ENCODE assay signal across 1 cellular context in the genomic region with DNA sequence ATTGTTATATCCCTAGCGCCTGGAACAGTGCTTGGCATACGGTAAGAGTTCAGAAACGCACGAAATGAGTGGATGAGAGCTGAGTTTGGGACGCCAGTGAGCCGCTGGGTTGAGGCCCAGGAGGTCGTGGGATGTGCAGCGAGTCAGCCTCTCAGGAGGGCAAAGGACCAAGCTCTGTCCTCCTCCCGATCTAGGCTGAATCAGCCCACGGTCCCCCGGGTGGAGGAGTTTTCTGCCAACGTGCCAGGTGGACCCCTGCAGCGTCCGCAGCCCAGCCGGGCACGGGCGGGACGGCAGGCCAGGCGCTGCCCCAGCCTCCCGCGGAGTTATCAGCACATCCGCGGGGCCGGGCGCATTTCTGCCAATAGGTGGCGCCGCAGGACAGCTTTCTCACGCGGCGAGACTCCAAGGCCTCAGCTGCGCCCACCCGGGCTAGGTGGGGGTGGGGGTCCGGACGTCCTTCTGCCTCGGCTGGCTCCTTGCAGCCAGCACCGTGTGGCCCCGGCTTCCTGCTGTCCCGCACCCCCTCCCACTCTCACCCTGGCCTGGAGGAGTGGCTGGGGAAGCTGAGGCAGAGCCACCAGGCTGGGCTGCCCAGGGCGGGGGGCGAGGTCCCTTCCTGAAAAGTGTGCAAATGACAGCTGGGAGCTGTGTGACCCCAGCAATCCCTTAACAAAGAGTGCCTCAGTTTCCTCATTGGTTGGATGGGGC.
TF ChIP-seq lines count a peak whose summit lies in the region.

No MANE protein-coding gene starts in this region.

TF ChIP-seq in K562, 482 proteins besides CTCF, POLR2A, EP300 and RAD21 (continues in another document):
- TF ChIP-seq DMBX1 (CRISPR knock-in tag; IDR thresholded peaks at IDR 0.05; ENCODE audit: borderline replicate concordance) (no peak), JUNB (CRISPR knock-in tag; conservative IDR thresholded peaks at IDR 0.05) (no peak), ZNF699 (CRISPR knock-in tag; IDR thresholded peaks at IDR 0.05; ENCODE audit: insufficient replicate concordance) (no peak), RAD51 (IDR thresholded peaks at IDR 0.05; ENCODE audit: borderline replicate concordance, low read depth) (no peak), ZNF780A (CRISPR knock-in tag; IDR thresholded peaks at IDR 0.05) (no peak), ZSCAN32 (CRISPR knock-in tag; IDR thresholded peaks at IDR 0.05) (no peak), KAT8 (IDR thresholded peaks at IDR 0.05; ENCODE audit: low read depth) (no peak), LCOR (CRISPR knock-in tag; IDR thresholded peaks at IDR 0.05) (no peak), KLF16 (IDR thresholded peaks at IDR 0.05) (no peak), RCOR1 (IDR thresholded peaks at IDR 0.05; ENCODE audit: borderline replicate concordance in 1 of 2, low read depth in 2 of 2, low read length in 2 of 2) (peak in 1 of 2 experiments; percentile 30; a peak in 1 of 4 replicates), ZNF561 (CRISPR knock-in tag; conservative IDR thresholded peaks at IDR 0.05) (no peak), ZNF124 (CRISPR knock-in tag; IDR thresholded peaks at IDR 0.05) (no peak), XRCC4 (IDR thresholded peaks at IDR 0.05; ENCODE audit: extremely low read depth, insufficient read depth, insufficient read length) (no peak), SMARCC2 (IDR thresholded peaks at IDR 0.05; ENCODE audit: low read depth) (no peak), GTF2A2 (tag; IDR thresholded peaks at IDR 0.05) (no peak), ZNF695 (CRISPR knock-in tag; IDR thresholded peaks at IDR 0.05) (no peak), ZKSCAN8 (CRISPR knock-in tag; IDR thresholded peaks at IDR 0.05) (no peak), IRF2 (CRISPR knock-in tag; IDR thresholded peaks at IDR 0.05) (no peak), ZNF551 (CRISPR knock-in tag; IDR thresholded peaks at IDR 0.05) (no peak), SNRNP70 (optimal IDR thresholded peaks at IDR 0.05; ENCODE audit: low read depth, low read length) (no peak), ZNF165 (CRISPR knock-in tag; IDR thresholded peaks at IDR 0.05; ENCODE audit: borderline replicate concordance) (no peak), C11orf30 (IDR thresholded peaks at IDR 0.05; ENCODE audit: low read depth) (no peak), SIN3B (IDR thresholded peaks at IDR 0.05; ENCODE audit: low read depth) (0 out of 2 replicates have a peak, but pooled peaks have one; percentile 19), CREBBP (IDR thresholded peaks at IDR 0.05; ENCODE audit: low read depth, low read length) (no peak), DDX20 (tag; IDR thresholded peaks at IDR 0.05; ENCODE audit: low read depth) (no peak), TRIM28 (IDR thresholded peaks at IDR 0.05) (no peak), ZNF668 (CRISPR knock-in tag; IDR thresholded peaks at IDR 0.05) (no peak)
- TF ChIP-seq, protein P1, sequence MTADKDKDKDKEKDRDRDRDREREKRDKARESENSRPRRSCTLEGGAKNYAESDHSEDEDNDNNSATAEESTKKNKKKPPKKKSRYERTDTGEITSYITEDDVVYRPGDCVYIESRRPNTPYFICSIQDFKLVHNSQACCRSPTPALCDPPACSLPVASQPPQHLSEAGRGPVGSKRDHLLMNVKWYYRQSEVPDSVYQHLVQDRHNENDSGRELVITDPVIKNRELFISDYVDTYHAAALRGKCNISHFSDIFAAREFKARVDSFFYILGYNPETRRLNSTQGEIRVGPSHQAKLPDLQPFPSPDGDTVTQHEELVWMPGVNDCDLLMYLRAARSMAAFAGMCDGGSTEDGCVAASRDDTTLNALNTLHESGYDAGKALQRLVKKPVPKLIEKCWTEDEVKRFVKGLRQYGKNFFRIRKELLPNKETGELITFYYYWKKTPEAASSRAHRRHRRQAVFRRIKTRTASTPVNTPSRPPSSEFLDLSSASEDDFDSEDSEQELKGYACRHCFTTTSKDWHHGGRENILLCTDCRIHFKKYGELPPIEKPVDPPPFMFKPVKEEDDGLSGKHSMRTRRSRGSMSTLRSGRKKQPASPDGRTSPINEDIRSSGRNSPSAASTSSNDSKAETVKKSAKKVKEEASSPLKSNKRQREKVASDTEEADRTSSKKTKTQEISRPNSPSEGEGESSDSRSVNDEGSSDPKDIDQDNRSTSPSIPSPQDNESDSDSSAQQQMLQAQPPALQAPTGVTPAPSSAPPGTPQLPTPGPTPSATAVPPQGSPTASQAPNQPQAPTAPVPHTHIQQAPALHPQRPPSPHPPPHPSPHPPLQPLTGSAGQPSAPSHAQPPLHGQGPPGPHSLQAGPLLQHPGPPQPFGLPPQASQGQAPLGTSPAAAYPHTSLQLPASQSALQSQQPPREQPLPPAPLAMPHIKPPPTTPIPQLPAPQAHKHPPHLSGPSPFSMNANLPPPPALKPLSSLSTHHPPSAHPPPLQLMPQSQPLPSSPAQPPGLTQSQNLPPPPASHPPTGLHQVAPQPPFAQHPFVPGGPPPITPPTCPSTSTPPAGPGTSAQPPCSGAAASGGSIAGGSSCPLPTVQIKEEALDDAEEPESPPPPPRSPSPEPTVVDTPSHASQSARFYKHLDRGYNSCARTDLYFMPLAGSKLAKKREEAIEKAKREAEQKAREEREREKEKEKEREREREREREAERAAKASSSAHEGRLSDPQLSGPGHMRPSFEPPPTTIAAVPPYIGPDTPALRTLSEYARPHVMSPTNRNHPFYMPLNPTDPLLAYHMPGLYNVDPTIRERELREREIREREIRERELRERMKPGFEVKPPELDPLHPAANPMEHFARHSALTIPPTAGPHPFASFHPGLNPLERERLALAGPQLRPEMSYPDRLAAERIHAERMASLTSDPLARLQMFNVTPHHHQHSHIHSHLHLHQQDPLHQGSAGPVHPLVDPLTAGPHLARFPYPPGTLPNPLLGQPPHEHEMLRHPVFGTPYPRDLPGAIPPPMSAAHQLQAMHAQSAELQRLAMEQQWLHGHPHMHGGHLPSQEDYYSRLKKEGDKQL (CRISPR knock-in tag; IDR thresholded peaks at IDR 0.05; ENCODE audit: borderline replicate concordance) = no peak
- TF ChIP-seq, protein P2, sequence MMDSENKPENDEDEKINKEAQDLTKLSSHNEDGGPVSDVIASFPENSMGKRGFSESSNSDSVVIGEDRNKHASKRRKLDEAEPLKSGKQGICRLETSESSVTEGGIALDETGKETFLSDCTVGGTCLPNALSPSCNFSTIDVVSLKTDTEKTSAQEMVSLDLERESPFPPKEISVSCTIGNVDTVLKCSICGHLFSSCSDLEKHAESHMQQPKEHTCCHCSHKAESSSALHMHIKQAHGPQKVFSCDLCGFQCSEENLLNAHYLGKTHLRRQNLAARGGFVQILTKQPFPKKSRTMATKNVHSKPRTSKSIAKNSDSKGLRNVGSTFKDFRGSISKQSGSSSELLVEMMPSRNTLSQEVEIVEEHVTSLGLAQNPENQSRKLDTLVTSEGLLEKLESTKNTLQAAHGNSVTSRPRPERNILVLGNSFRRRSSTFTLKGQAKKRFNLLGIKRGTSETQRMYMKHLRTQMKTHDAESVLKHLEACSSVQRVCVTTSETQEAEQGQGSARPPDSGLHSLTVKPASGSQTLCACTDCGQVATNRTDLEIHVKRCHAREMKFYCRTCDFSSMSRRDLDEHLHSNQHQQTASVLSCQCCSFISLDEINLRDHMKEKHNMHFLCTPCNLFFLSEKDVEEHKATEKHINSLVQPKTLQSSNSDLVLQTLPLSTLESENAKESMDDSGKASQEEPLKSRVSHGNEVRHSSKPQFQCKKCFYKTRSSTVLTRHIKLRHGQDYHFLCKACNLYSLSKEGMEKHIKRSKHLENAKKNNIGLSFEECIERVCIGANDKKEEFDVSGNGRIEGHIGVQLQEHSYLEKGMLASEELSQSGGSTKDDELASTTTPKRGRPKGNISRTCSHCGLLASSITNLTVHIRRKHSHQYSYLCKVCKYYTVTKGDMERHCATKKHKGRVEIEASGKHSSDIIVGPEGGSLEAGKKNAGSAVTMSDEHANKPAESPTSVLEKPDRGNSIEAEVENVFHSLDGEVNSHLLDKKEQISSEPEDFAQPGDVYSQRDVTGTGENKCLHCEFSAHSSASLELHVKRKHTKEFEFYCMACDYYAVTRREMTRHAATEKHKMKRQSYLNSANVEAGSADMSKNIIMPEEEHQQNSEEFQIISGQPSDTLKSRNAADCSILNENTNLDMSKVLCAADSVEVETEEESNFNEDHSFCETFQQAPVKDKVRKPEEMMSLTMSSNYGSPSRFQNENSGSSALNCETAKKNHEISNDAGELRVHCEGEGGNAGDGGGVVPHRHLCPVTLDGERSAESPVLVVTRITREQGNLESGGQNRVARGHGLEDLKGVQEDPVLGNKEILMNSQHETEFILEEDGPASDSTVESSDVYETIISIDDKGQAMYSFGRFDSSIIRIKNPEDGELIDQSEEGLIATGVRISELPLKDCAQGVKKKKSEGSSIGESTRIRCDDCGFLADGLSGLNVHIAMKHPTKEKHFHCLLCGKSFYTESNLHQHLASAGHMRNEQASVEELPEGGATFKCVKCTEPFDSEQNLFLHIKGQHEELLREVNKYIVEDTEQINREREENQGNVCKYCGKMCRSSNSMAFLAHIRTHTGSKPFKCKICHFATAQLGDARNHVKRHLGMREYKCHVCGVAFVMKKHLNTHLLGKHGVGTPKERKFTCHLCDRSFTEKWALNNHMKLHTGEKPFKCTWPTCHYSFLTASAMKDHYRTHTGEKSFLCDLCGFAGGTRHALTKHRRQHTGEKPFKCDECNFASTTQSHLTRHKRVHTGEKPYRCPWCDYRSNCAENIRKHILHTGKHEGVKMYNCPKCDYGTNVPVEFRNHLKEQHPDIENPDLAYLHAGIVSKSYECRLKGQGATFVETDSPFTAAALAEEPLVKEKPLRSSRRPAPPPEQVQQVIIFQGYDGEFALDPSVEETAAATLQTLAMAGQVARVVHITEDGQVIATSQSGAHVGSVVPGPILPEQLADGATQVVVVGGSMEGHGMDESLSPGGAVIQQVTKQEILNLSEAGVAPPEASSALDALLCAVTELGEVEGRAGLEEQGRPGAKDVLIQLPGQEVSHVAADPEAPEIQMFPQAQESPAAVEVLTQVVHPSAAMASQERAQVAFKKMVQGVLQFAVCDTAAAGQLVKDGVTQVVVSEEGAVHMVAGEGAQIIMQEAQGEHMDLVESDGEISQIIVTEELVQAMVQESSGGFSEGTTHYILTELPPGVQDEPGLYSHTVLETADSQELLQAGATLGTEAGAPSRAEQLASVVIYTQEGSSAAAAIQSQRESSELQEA (IDR thresholded peaks at IDR 0.05; ENCODE audit: low read depth) = no peak
- TF ChIP-seq, protein P3, sequence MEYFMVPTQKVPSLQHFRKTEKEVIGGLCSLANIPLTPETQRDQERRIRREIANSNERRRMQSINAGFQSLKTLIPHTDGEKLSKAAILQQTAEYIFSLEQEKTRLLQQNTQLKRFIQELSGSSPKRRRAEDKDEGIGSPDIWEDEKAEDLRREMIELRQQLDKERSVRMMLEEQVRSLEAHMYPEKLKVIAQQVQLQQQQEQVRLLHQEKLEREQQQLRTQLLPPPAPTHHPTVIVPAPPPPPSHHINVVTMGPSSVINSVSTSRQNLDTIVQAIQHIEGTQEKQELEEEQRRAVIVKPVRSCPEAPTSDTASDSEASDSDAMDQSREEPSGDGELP (CRISPR knock-in tag; IDR thresholded peaks at IDR 0.05; ENCODE audit: borderline replicate concordance) = peak; percentile 69; the same call in 1 of the 2 replicates
- TF ChIP-seq, protein P4, sequence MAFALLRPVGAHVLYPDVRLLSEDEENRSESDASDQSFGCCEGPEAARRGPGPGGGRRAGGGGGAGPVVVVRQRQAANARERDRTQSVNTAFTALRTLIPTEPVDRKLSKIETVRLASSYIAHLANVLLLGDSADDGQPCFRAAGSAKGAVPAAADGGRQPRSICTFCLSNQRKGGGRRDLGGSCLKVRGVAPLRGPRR (CRISPR knock-in tag; IDR thresholded peaks at IDR 0.05) = no peak
- TF ChIP-seq, protein P5, sequence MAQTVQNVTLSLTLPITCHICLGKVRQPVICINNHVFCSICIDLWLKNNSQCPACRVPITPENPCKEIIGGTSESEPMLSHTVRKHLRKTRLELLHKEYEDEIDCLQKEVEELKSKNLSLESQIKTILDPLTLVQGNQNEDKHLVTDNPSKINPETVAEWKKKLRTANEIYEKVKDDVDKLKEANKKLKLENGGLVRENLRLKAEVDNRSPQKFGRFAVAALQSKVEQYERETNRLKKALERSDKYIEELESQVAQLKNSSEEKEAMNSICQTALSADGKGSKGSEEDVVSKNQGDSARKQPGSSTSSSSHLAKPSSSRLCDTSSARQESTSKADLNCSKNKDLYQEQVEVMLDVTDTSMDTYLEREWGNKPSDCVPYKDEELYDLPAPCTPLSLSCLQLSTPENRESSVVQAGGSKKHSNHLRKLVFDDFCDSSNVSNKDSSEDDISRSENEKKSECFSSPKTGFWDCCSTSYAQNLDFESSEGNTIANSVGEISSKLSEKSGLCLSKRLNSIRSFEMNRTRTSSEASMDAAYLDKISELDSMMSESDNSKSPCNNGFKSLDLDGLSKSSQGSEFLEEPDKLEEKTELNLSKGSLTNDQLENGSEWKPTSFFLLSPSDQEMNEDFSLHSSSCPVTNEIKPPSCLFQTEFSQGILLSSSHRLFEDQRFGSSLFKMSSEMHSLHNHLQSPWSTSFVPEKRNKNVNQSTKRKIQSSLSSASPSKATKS (CRISPR knock-in tag; IDR thresholded peaks at IDR 0.05) = no peak
- TF ChIP-seq, protein P6, sequence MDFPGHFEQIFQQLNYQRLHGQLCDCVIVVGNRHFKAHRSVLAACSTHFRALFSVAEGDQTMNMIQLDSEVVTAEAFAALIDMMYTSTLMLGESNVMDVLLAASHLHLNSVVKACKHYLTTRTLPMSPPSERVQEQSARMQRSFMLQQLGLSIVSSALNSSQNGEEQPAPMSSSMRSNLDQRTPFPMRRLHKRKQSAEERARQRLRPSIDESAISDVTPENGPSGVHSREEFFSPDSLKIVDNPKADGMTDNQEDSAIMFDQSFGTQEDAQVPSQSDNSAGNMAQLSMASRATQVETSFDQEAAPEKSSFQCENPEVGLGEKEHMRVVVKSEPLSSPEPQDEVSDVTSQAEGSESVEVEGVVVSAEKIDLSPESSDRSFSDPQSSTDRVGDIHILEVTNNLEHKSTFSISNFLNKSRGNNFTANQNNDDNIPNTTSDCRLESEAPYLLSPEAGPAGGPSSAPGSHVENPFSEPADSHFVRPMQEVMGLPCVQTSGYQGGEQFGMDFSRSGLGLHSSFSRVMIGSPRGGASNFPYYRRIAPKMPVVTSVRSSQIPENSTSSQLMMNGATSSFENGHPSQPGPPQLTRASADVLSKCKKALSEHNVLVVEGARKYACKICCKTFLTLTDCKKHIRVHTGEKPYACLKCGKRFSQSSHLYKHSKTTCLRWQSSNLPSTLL (IDR thresholded peaks at IDR 0.05) = no peak
- TF ChIP-seq, protein P7, sequence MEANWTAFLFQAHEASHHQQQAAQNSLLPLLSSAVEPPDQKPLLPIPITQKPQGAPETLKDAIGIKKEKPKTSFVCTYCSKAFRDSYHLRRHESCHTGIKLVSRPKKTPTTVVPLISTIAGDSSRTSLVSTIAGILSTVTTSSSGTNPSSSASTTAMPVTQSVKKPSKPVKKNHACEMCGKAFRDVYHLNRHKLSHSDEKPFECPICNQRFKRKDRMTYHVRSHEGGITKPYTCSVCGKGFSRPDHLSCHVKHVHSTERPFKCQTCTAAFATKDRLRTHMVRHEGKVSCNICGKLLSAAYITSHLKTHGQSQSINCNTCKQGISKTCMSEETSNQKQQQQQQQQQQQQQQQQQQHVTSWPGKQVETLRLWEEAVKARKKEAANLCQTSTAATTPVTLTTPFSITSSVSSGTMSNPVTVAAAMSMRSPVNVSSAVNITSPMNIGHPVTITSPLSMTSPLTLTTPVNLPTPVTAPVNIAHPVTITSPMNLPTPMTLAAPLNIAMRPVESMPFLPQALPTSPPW (CRISPR knock-in tag; IDR thresholded peaks at IDR 0.05) = no peak
- TF ChIP-seq, protein P8, sequence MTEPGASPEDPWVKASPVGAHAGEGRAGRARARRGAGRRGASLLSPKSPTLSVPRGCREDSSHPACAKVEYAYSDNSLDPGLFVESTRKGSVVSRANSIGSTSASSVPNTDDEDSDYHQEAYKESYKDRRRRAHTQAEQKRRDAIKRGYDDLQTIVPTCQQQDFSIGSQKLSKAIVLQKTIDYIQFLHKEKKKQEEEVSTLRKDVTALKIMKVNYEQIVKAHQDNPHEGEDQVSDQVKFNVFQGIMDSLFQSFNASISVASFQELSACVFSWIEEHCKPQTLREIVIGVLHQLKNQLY (CRISPR knock-in tag; conservative IDR thresholded peaks at IDR 0.05) = no peak
